8 cellular contexts compared by ENCODE assay signal in the genomic region with DNA sequence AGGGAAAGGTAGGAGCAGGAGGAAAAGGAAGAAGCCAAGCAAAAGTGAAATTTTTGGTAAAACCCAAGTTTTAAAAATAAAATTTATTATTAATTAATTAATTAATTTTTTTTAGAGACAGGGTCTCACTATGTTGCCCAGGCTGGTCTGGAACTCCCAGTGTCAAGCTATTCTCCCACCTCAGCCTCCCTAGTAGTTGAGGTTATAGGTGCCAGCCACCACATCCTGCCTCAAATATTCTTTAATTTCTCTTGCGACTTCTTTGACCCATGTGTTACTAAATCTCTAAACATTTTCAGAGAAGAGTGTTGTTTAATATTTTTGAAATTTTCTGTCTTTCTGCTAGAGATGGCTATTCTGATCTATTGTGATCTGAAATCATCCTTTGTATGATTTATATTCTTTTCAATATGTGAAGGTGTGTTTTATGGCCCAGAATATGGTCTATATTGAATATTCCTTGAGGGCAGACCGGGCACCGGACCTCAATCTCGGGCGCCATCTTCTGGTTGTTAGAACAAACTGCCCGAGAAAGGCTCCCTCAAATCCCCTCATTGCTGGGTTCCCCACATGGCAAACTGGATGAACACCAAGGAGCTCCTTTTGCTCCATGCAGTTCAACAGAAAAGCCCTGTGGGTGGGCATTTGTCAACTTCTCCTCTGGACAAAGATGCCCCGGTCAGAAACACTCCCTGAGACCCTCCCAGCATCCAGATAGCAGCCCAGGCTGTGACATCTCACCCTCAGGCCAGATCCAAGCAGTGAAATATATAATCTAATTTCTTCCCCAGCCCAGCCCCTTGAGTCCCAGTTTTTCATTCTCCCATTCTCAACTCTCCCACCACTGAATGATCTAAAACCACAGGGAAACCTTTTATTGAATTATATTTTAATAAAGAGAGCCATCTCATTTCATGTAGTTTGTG.
DNase-seq lines count a peak whose midpoint lies in the region; ATAC-seq and TF ChIP-seq lines count a peak whose summit lies in the region.

No MANE protein-coding gene starts in this region.

- H3K9ac ChIP-seq in neural progenitor cell: no peak overlapping the region

- H3K36me3 ChIP-seq in GM23338 (ENCODE audit: insufficient read depth) (no peaks in the 10 kb centered on the region), esophagus squamous epithelium (no peaks in the 10 kb centered on the region), neural progenitor cell (no peaks in the 10 kb centered on the region)

- no peaks in the 10 kb centered on the region for H3K9me2 ChIP-seq in GM23338 (ENCODE audit: insufficient read depth)

- no peaks in the 10 kb centered on the region for H3F3A ChIP-seq in GM23338 (replicated peaks; ENCODE audit: low read depth)
- no peaks in the 10 kb centered on the region for H3F3A ChIP-seq in neural progenitor cell (ENCODE audit: low read depth)

- H3K4me3 Mint-ChIP-seq in GM23338 (no peak overlapping the region), neural progenitor cell (no peak overlapping the region)

- H3K27ac ChIP-seq in GM23338 (ENCODE audit: low read depth): no peak overlapping the region
- H3K27ac ChIP-seq in esophagus squamous epithelium: no peak overlapping the region
- H3K27ac ChIP-seq in neural progenitor cell: no peak overlapping the region

- WGBS in esophagus squamous epithelium, 2 donors: 13 to 24% methylated on average over 3 to 6 of the region's 7 CpGs

- H3K9me3 ChIP-seq in esophagus squamous epithelium (no peaks in the 10 kb centered on the region), neural progenitor cell (ENCODE audit: low read depth) (no peaks in the 10 kb centered on the region)

- H4K20me1 ChIP-seq in GM23338 (replicated peaks; ENCODE audit: insufficient read depth): no peaks in the 10 kb centered on the region
- H4K20me1 ChIP-seq in neural progenitor cell (ENCODE audit: low read depth): no peaks in the 10 kb centered on the region

- no peaks in the 10 kb centered on the region for H3K4me1 Mint-ChIP-seq in GM23338
- H3K4me1 Mint-ChIP-seq in neural progenitor cell: peaks cover 2% of the 10 kb centered on the region

- no peak overlapping the region for H3K27ac Mint-ChIP-seq in GM23338
- H3K27ac Mint-ChIP-seq in neural progenitor cell: no peak overlapping the region

- no peak overlapping the region for H3K4me3 ChIP-seq in GM23338
- H3K4me3 ChIP-seq in esophagus squamous epithelium: no peak overlapping the region
- H3K4me3 ChIP-seq in neural progenitor cell: no peak overlapping the region

- H3K9me3 Mint-ChIP-seq in GM23338: no peaks in the 10 kb centered on the region
- H3K9me3 Mint-ChIP-seq in neural progenitor cell: no peaks in the 10 kb centered on the region

- TF ChIP-seq POLR2A in esophagus squamous epithelium (IDR thresholded peaks at IDR 0.05): no peak

- intact Hi-C loops in esophagus squamous epithelium (cut with DNase I): loop anchor here (5.0 kb wide), 2 partner anchors 123 to 208 kb away; a partner anchor contains a TSS

- TF ChIP-seq CTCF in GM23338 (conservative IDR thresholded peaks at IDR 0.05; ENCODE audit: low read depth in 2 of 2) (peak; percentile 85 to 90), esophagus squamous epithelium (IDR thresholded peaks at IDR 0.05) (peak; percentile 56 to 78 (median 68)), neural progenitor cell (IDR thresholded peaks at IDR 0.05) (peak; percentile 87)

- H3K27me3 ChIP-seq in GM23338 (ENCODE audit: insufficient read depth) (no peaks in the 10 kb centered on the region), esophagus squamous epithelium (peaks cover 0 to 22% (median 0%) of the 10 kb centered on the region in 4 donors), neural progenitor cell (peaks cover 53% of the 10 kb centered on the region)

- H3K4me2 ChIP-seq in GM23338 (no peak overlapping the region), neural progenitor cell (no peak overlapping the region)

- H3K79me2 ChIP-seq in GM23338 (replicated peaks; ENCODE audit: insufficient read depth) (no peaks in the 10 kb centered on the region), neural progenitor cell (ENCODE audit: low read depth) (no peaks in the 10 kb centered on the region)

- H3K36me3 Mint-ChIP-seq in GM23338 (ENCODE audit: low read depth) (no peaks in the 10 kb centered on the region), neural progenitor cell (no peaks in the 10 kb centered on the region)

- no peak overlapping the region for H2AFZ ChIP-seq in GM23338
- no peak overlapping the region for H2AFZ ChIP-seq in neural progenitor cell (replicated peaks)

- H3K4me1 ChIP-seq in GM23338 (ENCODE audit: insufficient read depth): no peaks in the 10 kb centered on the region
- H3K4me1 ChIP-seq in esophagus squamous epithelium: no peaks in the 10 kb centered on the region
- H3K4me1 ChIP-seq in neural progenitor cell: no peaks in the 10 kb centered on the region

- ATAC-seq in GM23338: peak; percentile 94
- no peak for ATAC-seq in GM21737 (IDR thresholded peaks at IDR 0.05; ENCODE audit: unreplicated experiment)

- no peaks in the 10 kb centered on the region for H3K27me3 Mint-ChIP-seq in GM23338 (ENCODE audit: insufficient read depth, low read depth, poor library complexity)
- H3K27me3 Mint-ChIP-seq in neural progenitor cell (ENCODE audit: insufficient read depth, low read depth): peaks cover 18% of the 10 kb centered on the region

- DNase-seq in COR-L47 (lab: John Stamatoyannopoulos, UW): peak; percentile 39
- DNase-seq in GM23338 (ENCODE audit: low spot score): peak; percentile 84
- peak; percentile 48 for DNase-seq in NCI-H2171 (lab: John Stamatoyannopoulos, UW)
- peak; percentile 3 to 5 for DNase-seq in activated CD4-positive, alpha-beta T cell treated with anti-CD3 and anti-CD28 coated beads, Interleukin-2, amount 50 U/mL, for 4 hours
- peak; percentile 10 for DNase-seq in esophagus squamous epithelium (lab: John Stamatoyannopoulos, UW)
- peak; percentile 85 for DNase-seq in neural progenitor cell (ENCODE audit: low spot score)
- DNase-seq in mesenteric fat pad (ENCODE audit: low spot score): no peak

TF ChIP-seq in GM23338, 12 proteins besides CTCF, POLR2A, EP300 and RAD21:
- TF ChIP-seq EZH2phosphoT487 (IDR thresholded peaks at IDR 0.05; ENCODE audit: unreplicated experiment) (no peak), EZH2 (IDR thresholded peaks at IDR 0.05; ENCODE audit: low read depth, unreplicated experiment) (no peak), JUNB (IDR thresholded peaks at IDR 0.05; ENCODE audit: unreplicated experiment) (no peak), ZNF331 (CRISPR knock-in tag; IDR thresholded peaks at IDR 0.05; ENCODE audit: low read depth) (no peak), POLR2AphosphoS5 (IDR thresholded peaks at IDR 0.05; ENCODE audit: low read depth) (no peak), ZNF114 (CRISPR knock-in tag; IDR thresholded peaks at IDR 0.05) (no peak), CREB1 (CRISPR knock-in tag; IDR thresholded peaks at IDR 0.05; ENCODE audit: low read depth) (no peak), NANOG (IDR thresholded peaks at IDR 0.05; ENCODE audit: borderline replicate concordance) (no peak)
- TF ChIP-seq, protein P1, sequence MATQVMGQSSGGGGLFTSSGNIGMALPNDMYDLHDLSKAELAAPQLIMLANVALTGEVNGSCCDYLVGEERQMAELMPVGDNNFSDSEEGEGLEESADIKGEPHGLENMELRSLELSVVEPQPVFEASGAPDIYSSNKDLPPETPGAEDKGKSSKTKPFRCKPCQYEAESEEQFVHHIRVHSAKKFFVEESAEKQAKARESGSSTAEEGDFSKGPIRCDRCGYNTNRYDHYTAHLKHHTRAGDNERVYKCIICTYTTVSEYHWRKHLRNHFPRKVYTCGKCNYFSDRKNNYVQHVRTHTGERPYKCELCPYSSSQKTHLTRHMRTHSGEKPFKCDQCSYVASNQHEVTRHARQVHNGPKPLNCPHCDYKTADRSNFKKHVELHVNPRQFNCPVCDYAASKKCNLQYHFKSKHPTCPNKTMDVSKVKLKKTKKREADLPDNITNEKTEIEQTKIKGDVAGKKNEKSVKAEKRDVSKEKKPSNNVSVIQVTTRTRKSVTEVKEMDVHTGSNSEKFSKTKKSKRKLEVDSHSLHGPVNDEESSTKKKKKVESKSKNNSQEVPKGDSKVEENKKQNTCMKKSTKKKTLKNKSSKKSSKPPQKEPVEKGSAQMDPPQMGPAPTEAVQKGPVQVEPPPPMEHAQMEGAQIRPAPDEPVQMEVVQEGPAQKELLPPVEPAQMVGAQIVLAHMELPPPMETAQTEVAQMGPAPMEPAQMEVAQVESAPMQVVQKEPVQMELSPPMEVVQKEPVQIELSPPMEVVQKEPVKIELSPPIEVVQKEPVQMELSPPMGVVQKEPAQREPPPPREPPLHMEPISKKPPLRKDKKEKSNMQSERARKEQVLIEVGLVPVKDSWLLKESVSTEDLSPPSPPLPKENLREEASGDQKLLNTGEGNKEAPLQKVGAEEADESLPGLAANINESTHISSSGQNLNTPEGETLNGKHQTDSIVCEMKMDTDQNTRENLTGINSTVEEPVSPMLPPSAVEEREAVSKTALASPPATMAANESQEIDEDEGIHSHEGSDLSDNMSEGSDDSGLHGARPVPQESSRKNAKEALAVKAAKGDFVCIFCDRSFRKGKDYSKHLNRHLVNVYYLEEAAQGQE (IDR thresholded peaks at IDR 0.05; ENCODE audit: unreplicated experiment): no peak
- TF ChIP-seq, protein P2, sequence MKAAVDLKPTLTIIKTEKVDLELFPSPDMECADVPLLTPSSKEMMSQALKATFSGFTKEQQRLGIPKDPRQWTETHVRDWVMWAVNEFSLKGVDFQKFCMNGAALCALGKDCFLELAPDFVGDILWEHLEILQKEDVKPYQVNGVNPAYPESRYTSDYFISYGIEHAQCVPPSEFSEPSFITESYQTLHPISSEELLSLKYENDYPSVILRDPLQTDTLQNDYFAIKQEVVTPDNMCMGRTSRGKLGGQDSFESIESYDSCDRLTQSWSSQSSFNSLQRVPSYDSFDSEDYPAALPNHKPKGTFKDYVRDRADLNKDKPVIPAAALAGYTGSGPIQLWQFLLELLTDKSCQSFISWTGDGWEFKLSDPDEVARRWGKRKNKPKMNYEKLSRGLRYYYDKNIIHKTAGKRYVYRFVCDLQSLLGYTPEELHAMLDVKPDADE (IDR thresholded peaks at IDR 0.05): no peak
TF ChIP-seq in GM23338: peak in this region for 0.
